ENCODE assay signal across 16 cellular contexts in genomic region chr1:168230709-168231108, GRCh38.
"Had no signal": no experiment of that assay in that cellular context is flagged by ENCODE, and none has a peak within 500 bp of the region (broad histone marks: within the 10 kb centered on the region; RNA-seq: fewer than 3 reads in every experiment).

No MANE protein-coding gene starts in this region.

- H3K27ac Mint-ChIP-seq: activated CD4-positive, alpha-beta memory T cell treated with anti-CD3 and anti-CD28 coated beads, Interleukin-2, amount 10 ng/mL, durations not matched to agents 7 days and 5 days; activated naive CD8-positive, alpha-beta T cell treated with anti-CD3 and anti-CD28 coated beads, Interleukin-2, amount 10 ng/mL, durations not matched to agents 7 days and 5 days; memory B cell; progenitor cell of endocrine pancreas; stimulated activated naive B cell treated with anti-CD40 and anti-IgM and Interleukin-4, amounts not matched to agents 10 μg/mL and 1 μg/mL and 100 μg/mL, for 72 hours had no signal

- FAIRE-seq: bronchial epithelial cell had no signal

- H3K27me3 Mint-ChIP-seq: activated CD4-positive, alpha-beta memory T cell treated with anti-CD3 and anti-CD28 coated beads, Interleukin-2, amount 10 ng/mL, durations not matched to agents 7 days and 5 days; activated naive CD8-positive, alpha-beta T cell treated with anti-CD3 and anti-CD28 coated beads, Interleukin-2, amount 10 ng/mL, durations not matched to agents 7 days and 5 days; memory B cell; natural killer cell treated with Interleukin-12 subunit alpha and Interleukin-12 subunit beta and Interleukin-15 and Interleukin-18, amount 100 ng/mL, for 72 hours; progenitor cell of endocrine pancreas; stimulated activated naive B cell treated with anti-CD40 and anti-IgM and Interleukin-4, amounts not matched to agents 10 μg/mL and 1 μg/mL and 100 μg/mL, for 72 hours; type B pancreatic cell had no signal

- H3K4me3 Mint-ChIP-seq: activated CD4-positive, alpha-beta memory T cell treated with anti-CD3 and anti-CD28 coated beads, Interleukin-2, amount 10 ng/mL, durations not matched to agents 7 days and 5 days; activated naive CD8-positive, alpha-beta T cell treated with anti-CD3 and anti-CD28 coated beads, Interleukin-2, amount 10 ng/mL, durations not matched to agents 7 days and 5 days; memory B cell; natural killer cell treated with Interleukin-12 subunit alpha and Interleukin-12 subunit beta and Interleukin-15 and Interleukin-18, amount 100 ng/mL, for 72 hours; stimulated activated naive B cell treated with anti-CD40 and anti-IgM and Interleukin-4, amounts not matched to agents 10 μg/mL and 1 μg/mL and 100 μg/mL, for 72 hours; type B pancreatic cell had no signal

- H3K9me3 Mint-ChIP-seq: activated CD4-positive, alpha-beta memory T cell treated with anti-CD3 and anti-CD28 coated beads, Interleukin-2, amount 10 ng/mL, durations not matched to agents 7 days and 5 days; activated naive CD8-positive, alpha-beta T cell treated with anti-CD3 and anti-CD28 coated beads, Interleukin-2, amount 10 ng/mL, durations not matched to agents 7 days and 5 days; memory B cell; stimulated activated naive B cell treated with anti-CD40 and anti-IgM and Interleukin-4, amounts not matched to agents 10 μg/mL and 1 μg/mL and 100 μg/mL, for 72 hours; type B pancreatic cell had no signal

- DNase-seq: activated CD4-positive, alpha-beta memory T cell treated with anti-CD3 and anti-CD28 coated beads, Interleukin-2, amount 10 ng/mL, durations not matched to agents 7 days and 5 days; activated gamma-delta T cell; activated naive CD8-positive, alpha-beta T cell treated with anti-CD3 and anti-CD28 coated beads, Interleukin-2, amount 10 ng/mL, durations not matched to agents 7 days and 5 days; activated T-cell treated with anti-CD3 and anti-CD28 coated beads, Interleukin-2, amount 50 U/mL, for 48 hours; anterior cingulate cortex; left colon; occipital lobe; stimulated activated CD4-positive, alpha-beta T cell treated with anti-CD3 and anti-CD28 coated beads, Interleukin-2, amount 100 ng/mL, for 24 hours; stimulated activated naive B cell treated with anti-CD40 and anti-IgM and Interleukin-4, amounts not matched to agents 10 μg/mL and 1 μg/mL and 100 μg/mL, for 72 hours had no signal

- ATAC-seq: activated CD4-positive, CD25-positive, alpha-beta regulatory T cell treated with anti-CD3 and anti-CD28 coated beads, Interleukin-2, amount 50 U/mL, for 24 hours; left colon; natural killer cell treated with Interleukin-12 subunit alpha and Interleukin-12 subunit beta and Interleukin-15 and Interleukin-18, amount 100 ng/mL, for 72 hours; sciatic nerve; stimulated activated naive B cell treated with anti-CD40 and anti-IgM and Interleukin-4, amounts not matched to agents 10 μg/mL and 1 μg/mL and 100 μg/mL, for 72 hours had no signal
